Comparison of ENCODE assay signal across 8 cellular contexts in the genomic region with DNA sequence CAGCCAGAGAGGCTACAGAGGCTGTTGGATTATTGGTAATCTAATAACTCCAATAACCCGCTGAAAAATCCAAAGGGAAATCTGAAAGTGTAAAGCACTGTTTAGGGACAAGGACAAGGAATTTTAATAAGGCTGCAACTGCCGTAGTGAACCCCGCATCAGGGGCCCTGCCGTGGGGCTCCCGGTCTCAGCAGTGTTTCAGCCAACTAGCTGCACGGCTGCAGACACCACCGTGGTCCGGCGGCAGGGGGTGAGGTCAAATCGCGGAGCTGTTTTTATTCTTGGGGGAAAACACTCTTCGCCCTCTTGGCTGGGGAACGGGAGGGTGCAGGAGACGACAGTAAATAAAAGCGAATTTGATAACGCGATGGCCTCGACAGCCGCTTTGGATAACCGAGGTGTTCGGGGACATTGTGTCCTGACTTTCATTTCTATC. TPM values are rescaled to one million over a fixed set of nuclear protein-coding genes. Genes with fewer than 3 reads are reported as not detected.
DNase-seq lines count a peak whose midpoint lies in the region; ATAC-seq and TF ChIP-seq lines count a peak whose summit lies in the region.

No MANE protein-coding gene starts in this region.

- TF ChIP-seq CTCF in heart left ventricle (IDR thresholded peaks at IDR 0.05) = peak in 3 of 12 donors; percentile 0 to 17 (median 1)

- DNase-seq in DMS53 (lab: John Stamatoyannopoulos, UW) (peak; percentile 53), DMS53 treated with DMSO at 0.1 percent for 48 hours (lab: John Stamatoyannopoulos, UW; ENCODE audit: unreplicated experiment) (no peak), heart left ventricle (peak in 4 of 5 donors; percentile 43 to 79 (median 50)), retina (peak; percentile 92), middle frontal gyrus (ENCODE audit: extremely low spot score, low spot score) (no peak), NCI-H226 (no peak)
- peak; percentile 76 for DNase-seq in activated effector memory CD4-positive, alpha-beta T cell treated with anti-CD3 and anti-CD28 coated beads, Interleukin-2, amount 50 U/mL, for 16 hours

- no peaks in the 10 kb centered on the region for H3K27me3 ChIP-seq in heart left ventricle

- H3K36me3 ChIP-seq in heart left ventricle = peaks cover 0 to 7% (median under 1%) of the 10 kb centered on the region in 9 donors

- H3K4me1 ChIP-seq in heart left ventricle = peaks cover 0 to 58% (median 36%) of the 10 kb centered on the region in 12 donors

- TF ChIP-seq POLR2A in heart left ventricle (IDR thresholded peaks at IDR 0.05) = no peak

- ATAC-seq in heart left ventricle (peak in 3 of 4 donors; percentile 0), HG03097 (IDR thresholded peaks at IDR 0.05; ENCODE audit: low FRiP score, unreplicated experiment) (no peak)

- WGBS in heart left ventricle, 4 donors = 1 to 2% (median 1%) methylated on average over 21 of the region's 21 CpGs

- no peaks in the 10 kb centered on the region for H3K9me3 ChIP-seq in heart left ventricle

- peak overlapping the region; percentile 15 to 89 (median 72) for H3K4me3 ChIP-seq in heart left ventricle

- H3K27ac ChIP-seq in heart left ventricle = peak overlapping the region; percentile 94 to 100 (median 98)

- intact Hi-C loops in heart left ventricle (cut with DNase I) = loop anchor here in 8 of 10 donors (2.0 to 10.0 kb wide), 7 partner anchors 1210 to 1496 kb away; no protein-coding TSS in a partner anchor

RNA-seq across cellular contexts. Expression of a gene that starts 6.1 kb away (rescaled TPM):
- total RNA-seq in heart left ventricle = 100 to 1,000 TPM in 1 of 9 donors, 10 to 100 TPM in 8; 29.7 to 109 (median 62.0) TPM
- polyA plus RNA-seq in heart left ventricle = 10 to 100 TPM; 29.3 to 45.7 TPM

RNA-seq across cellular contexts. Expression of a gene that starts 36.8 kb away (rescaled TPM):
- not detected for total RNA-seq in heart left ventricle
- polyA plus RNA-seq in heart left ventricle = not detected

Comparison
In these comparisons a context has a peak if more than half of its experiments do, and no peak if none do; other contexts are left out.
1. DNase-seq: peak in DMS53 (single experiment), activated effector memory CD4-positive, alpha-beta T cell treated with anti-CD3 and anti-CD28 coated beads, Interleukin-2, amount 50 U/mL, for 16 hours (single experiment), heart left ventricle (4 of 5) and retina (single experiment); none in DMS53 treated with DMSO at 0.1 percent for 48 hours (single experiment), middle frontal gyrus (single experiment) and NCI-H226 (single experiment).